1 cellular context compared by ENCODE assay signal in the genomic region with DNA sequence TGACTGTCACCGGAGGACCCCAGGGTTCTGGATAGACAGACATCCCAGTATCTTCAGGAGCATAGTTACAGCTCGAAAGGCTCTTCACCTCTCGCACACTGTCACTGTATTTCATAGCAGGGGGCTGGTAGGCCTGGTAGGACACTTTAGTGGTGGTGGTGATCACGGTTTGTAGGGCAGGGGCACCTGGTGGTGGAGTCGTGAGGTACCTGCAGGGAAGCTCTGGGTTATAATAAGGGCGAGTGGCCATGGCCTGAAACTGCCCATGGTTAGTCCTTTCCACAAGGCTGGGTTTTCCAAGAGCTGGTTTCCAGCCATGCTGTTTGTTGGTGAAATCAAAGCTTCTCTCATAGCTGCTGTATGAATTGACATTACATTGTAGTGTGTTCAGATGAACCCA.
TF ChIP-seq lines count a peak whose summit lies in the region.

No MANE protein-coding gene starts in this region.

TF ChIP-seq in H1, 55 proteins besides CTCF, POLR2A, EP300 and RAD21:
- TF ChIP-seq CBX5 (IDR thresholded peaks at IDR 0.05; ENCODE audit: low read depth, low read length) = no peak
- no peak for TF ChIP-seq EZH2 (IDR thresholded peaks at IDR 0.05; ENCODE audit: low read depth, low read length, severe bottlenecking)
- no peak for TF ChIP-seq SRF (IDR thresholded peaks at IDR 0.05; ENCODE audit: low read depth, low read length)
- TF ChIP-seq PHF8 (conservative IDR thresholded peaks at IDR 0.05; ENCODE audit: low read depth, low read length) = no peak
- TF ChIP-seq E2F6 (IDR thresholded peaks at IDR 0.05) = no peak
- no peak for TF ChIP-seq POLR2AphosphoS5 (IDR thresholded peaks at IDR 0.05; ENCODE audit: low read depth, low read length)
- no peak for TF ChIP-seq SP1 (IDR thresholded peaks at IDR 0.05; ENCODE audit: low read depth, low read length)
- no peak for TF ChIP-seq NANOG (IDR thresholded peaks at IDR 0.05; ENCODE audit: insufficient read depth, low read depth, low read length, poor library complexity, severe bottlenecking)
- no peak for TF ChIP-seq MAX (IDR thresholded peaks at IDR 0.05)
- no peak for TF ChIP-seq TAF1 (IDR thresholded peaks at IDR 0.05; ENCODE audit: low read depth, low read length)
- no peak for TF ChIP-seq CEBPB (IDR thresholded peaks at IDR 0.05; ENCODE audit: low read depth, low read length)
- TF ChIP-seq YY1 (IDR thresholded peaks at IDR 0.05; ENCODE audit: low read depth, low read length) = no peak
- no peak for TF ChIP-seq TCF12 (IDR thresholded peaks at IDR 0.05; ENCODE audit: low read depth, low read length)
- TF ChIP-seq KDM1A (IDR thresholded peaks at IDR 0.05; ENCODE audit: borderline replicate concordance, low read length) = no peak
- TF ChIP-seq SUZ12 (IDR thresholded peaks at IDR 0.05; ENCODE audit: low read length) = no peak
- no peak for TF ChIP-seq RBBP5 (IDR thresholded peaks at IDR 0.05; ENCODE audit: borderline replicate concordance, low read depth, low read length)
- no peak for TF ChIP-seq ZNF274 (IDR thresholded peaks at IDR 0.05; ENCODE audit: borderline replicate concordance, extremely low read depth, low read length)
